In the genomic region with DNA sequence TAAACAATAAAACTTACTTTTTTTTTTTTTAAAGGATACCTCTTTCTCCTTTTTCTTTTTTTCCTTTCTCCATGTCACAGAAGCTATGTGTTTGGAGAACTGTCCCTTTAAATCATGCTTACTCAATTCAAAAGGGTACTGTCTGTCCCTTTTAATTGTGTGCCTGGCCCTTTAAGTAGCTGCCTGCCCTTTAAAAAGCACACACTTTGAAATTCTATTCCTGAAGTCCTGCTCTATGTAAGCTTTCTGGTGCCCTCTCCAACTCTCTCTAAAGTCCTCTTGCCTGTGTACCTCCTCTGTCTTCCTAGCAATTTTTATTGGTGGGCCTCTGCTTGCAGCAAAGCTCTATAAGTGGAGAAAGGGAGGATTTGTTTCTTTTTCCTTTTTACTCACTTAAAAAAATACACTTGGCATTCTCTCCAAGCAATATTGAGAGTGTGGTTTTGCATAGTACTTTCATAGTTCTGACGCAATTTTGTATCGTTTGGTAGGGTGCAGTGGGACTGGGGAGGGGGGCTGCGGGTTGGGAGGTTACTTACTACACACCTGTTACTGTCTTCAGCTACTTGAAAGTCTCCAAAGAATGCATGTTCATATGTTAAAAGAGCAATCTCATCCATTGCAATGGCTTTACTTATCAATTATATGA, we compare ENCODE assay signal across 1 cellular context.
TF ChIP-seq lines count a peak whose summit lies in the region.

No MANE protein-coding gene starts in this region.

TF ChIP-seq in GM23338, 12 proteins besides CTCF, POLR2A, EP300 and RAD21 (continued from another document):
- TF ChIP-seq, protein P1, sequence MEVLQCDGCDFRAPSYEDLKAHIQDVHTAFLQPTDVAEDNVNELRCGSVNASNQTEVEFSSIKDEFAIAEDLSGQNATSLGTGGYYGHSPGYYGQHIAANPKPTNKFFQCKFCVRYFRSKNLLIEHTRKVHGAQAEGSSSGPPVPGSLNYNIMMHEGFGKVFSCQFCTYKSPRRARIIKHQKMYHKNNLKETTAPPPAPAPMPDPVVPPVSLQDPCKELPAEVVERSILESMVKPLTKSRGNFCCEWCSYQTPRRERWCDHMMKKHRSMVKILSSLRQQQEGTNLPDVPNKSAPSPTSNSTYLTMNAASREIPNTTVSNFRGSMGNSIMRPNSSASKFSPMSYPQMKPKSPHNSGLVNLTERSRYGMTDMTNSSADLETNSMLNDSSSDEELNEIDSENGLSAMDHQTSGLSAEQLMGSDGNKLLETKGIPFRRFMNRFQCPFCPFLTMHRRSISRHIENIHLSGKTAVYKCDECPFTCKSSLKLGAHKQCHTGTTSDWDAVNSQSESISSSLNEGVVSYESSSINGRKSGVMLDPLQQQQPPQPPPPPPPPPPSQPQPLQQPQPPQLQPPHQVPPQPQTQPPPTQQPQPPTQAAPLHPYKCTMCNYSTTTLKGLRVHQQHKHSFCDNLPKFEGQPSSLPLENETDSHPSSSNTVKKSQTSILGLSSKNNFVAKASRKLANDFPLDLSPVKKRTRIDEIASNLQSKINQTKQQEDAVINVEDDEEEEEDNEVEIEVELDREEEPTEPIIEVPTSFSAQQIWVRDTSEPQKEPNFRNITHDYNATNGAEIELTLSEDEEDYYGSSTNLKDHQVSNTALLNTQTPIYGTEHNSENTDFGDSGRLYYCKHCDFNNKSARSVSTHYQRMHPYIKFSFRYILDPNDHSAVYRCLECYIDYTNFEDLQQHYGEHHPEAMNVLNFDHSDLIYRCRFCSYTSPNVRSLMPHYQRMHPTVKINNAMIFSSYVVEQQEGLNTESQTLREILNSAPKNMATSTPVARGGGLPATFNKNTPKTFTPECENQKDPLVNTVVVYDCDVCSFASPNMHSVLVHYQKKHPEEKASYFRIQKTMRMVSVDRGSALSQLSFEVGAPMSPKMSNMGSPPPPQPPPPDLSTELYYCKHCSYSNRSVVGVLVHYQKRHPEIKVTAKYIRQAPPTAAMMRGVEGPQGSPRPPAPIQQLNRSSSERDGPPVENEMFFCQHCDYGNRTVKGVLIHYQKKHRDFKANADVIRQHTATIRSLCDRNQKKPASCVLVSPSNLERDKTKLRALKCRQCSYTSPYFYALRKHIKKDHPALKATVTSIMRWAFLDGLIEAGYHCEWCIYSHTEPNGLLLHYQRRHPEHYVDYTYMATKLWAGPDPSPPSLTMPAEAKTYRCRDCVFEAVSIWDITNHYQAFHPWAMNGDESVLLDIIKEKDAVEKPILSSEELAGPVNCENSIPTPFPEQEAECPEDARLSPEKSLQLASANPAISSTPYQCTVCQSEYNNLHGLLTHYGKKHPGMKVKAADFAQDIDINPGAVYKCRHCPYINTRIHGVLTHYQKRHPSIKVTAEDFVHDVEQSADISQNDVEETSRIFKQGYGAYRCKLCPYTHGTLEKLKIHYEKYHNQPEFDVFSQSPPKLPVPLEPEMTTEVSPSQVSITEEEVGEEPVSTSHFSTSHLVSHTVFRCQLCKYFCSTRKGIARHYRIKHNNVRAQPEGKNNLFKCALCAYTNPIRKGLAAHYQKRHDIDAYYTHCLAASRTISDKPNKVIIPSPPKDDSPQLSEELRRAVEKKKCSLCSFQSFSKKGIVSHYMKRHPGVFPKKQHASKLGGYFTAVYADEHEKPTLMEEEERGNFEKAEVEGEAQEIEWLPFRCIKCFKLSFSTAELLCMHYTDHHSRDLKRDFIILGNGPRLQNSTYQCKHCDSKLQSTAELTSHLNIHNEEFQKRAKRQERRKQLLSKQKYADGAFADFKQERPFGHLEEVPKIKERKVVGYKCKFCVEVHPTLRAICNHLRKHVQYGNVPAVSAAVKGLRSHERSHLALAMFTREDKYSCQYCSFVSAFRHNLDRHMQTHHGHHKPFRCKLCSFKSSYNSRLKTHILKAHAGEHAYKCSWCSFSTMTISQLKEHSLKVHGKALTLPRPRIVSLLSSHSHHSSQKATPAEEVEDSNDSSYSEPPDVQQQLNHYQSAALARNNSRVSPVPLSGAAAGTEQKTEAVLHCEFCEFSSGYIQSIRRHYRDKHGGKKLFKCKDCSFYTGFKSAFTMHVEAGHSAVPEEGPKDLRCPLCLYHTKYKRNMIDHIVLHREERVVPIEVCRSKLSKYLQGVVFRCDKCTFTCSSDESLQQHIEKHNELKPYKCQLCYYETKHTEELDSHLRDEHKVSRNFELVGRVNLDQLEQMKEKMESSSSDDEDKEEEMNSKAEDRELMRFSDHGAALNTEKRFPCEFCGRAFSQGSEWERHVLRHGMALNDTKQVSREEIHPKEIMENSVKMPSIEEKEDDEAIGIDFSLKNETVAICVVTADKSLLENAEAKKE (CRISPR knock-in tag; IDR thresholded peaks at IDR 0.05), result no peak
- TF ChIP-seq, protein P2, sequence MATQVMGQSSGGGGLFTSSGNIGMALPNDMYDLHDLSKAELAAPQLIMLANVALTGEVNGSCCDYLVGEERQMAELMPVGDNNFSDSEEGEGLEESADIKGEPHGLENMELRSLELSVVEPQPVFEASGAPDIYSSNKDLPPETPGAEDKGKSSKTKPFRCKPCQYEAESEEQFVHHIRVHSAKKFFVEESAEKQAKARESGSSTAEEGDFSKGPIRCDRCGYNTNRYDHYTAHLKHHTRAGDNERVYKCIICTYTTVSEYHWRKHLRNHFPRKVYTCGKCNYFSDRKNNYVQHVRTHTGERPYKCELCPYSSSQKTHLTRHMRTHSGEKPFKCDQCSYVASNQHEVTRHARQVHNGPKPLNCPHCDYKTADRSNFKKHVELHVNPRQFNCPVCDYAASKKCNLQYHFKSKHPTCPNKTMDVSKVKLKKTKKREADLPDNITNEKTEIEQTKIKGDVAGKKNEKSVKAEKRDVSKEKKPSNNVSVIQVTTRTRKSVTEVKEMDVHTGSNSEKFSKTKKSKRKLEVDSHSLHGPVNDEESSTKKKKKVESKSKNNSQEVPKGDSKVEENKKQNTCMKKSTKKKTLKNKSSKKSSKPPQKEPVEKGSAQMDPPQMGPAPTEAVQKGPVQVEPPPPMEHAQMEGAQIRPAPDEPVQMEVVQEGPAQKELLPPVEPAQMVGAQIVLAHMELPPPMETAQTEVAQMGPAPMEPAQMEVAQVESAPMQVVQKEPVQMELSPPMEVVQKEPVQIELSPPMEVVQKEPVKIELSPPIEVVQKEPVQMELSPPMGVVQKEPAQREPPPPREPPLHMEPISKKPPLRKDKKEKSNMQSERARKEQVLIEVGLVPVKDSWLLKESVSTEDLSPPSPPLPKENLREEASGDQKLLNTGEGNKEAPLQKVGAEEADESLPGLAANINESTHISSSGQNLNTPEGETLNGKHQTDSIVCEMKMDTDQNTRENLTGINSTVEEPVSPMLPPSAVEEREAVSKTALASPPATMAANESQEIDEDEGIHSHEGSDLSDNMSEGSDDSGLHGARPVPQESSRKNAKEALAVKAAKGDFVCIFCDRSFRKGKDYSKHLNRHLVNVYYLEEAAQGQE (IDR thresholded peaks at IDR 0.05; ENCODE audit: unreplicated experiment), result no peak
- TF ChIP-seq JUNB (IDR thresholded peaks at IDR 0.05; ENCODE audit: unreplicated experiment) (no peak), POLR2AphosphoS5 (IDR thresholded peaks at IDR 0.05; ENCODE audit: low read depth) (no peak), ZNF114 (CRISPR knock-in tag; IDR thresholded peaks at IDR 0.05) (no peak)
